In the genomic region with DNA sequence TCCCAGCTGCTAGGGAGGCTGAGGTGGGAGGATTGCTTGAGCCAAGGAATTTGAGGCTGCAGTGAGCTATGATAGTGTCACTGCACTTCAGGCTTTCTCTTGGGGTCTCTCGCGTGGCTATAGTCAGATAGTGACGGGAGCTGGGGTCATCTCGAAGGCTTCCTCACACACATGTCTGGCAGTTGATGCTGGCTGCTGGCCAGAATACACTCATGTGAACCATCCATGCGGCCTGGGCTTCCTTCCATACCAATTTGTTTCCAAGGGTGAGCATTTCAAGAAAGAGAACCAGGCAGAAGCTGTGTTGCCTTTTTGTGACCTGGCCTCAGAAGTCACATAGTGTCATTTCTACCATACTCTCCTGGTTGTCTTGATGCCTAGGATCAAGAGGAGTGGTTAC, we compare ENCODE assay signal across 24 cellular contexts. TPM values are rescaled to one million over a fixed set of nuclear protein-coding genes. Genes with fewer than 3 reads are reported as not detected.
"Had no signal": no experiment of that assay in that cellular context is flagged by ENCODE, and none has a peak within 500 bp of the region (broad histone marks: within the 10 kb centered on the region; RNA-seq: fewer than 3 reads in every experiment).

No MANE protein-coding gene starts in this region.

- H3K27ac ChIP-seq: adrenal gland, cardiac muscle cell, foreskin keratinocyte, skin epidermis, tibial nerve, uterus had no signal

- H3K9me3 ChIP-seq: adrenal gland, uterus had no signal

- H3K27me3 ChIP-seq: cardiac muscle cell had no signal

- H3K4me1 ChIP-seq: adrenal gland, foreskin keratinocyte, tibial nerve, uterus had no signal

- DNase-seq: activated B cell treated with CpG ODN at 0.5 μM for 24 hours; activated CD4-positive, alpha-beta T cell treated with anti-CD3 and anti-CD28 coated beads for 48 hours; activated CD8-positive, alpha-beta memory T cell treated with anti-CD3 and anti-CD28 coated beads, Interleukin-2, amount 50 U/mL, for 4 hours; activated CD8-positive, alpha-beta T cell treated with anti-CD3 and anti-CD28 coated beads, Interleukin-2, amount 10 ng/mL, durations not matched to agents 7 days and 5 days; activated effector memory CD4-positive, alpha-beta T cell treated with anti-CD3 and anti-CD28 coated beads, Interleukin-2, amount 50 U/mL, for 16 hours; activated T-cell treated with anti-CD3 and anti-CD28 coated beads, Interleukin-2, amount 50 U/mL, for 48 hours; adrenal gland; erythroblast; foreskin keratinocyte; head of caudate nucleus; left cardiac atrium; nephron progenitor cell; stimulated activated CD4-positive, alpha-beta T cell treated with anti-CD3 and anti-CD28 coated beads, Interleukin-15, amount 100 ng/mL, for 24 hours; stimulated activated CD4-positive, alpha-beta T cell treated with anti-CD3 and anti-CD28 coated beads, Interleukin-4, amount 100 ng/mL, for 1 hour; stimulated activated naive B cell treated with anti-CD40 and anti-IgM and Interleukin-4, amounts not matched to agents 10 μg/mL and 1 μg/mL and 100 μg/mL, for 72 hours; uterus had no signal

- H3K4me3 ChIP-seq: adrenal gland, cardiac muscle cell, lung, skin epidermis, tibial nerve, uterus had no signal

- ATAC-seq: activated CD8-positive, alpha-beta T cell treated with anti-CD3 and anti-CD28 coated beads, Interleukin-2, amount 10 ng/mL, durations not matched to agents 7 days and 5 days; foreskin keratinocyte; left cardiac atrium; stimulated activated naive B cell treated with anti-CD40 and anti-IgM and Interleukin-4, amounts not matched to agents 10 μg/mL and 1 μg/mL and 100 μg/mL, for 72 hours had no signal

- H3K36me3 ChIP-seq: adrenal gland, cardiac muscle cell, tibial nerve, uterus had no signal

RNA-seq across cellular contexts. Expression of a gene that starts 26.5 kb away (rescaled TPM):
- total RNA-seq: activated B cell treated with CpG ODN at 0.5 μM for 24 hours; activated CD8-positive, alpha-beta T cell treated with anti-CD3 and anti-CD28 coated beads, Interleukin-2, amount 10 ng/mL, durations not matched to agents 7 days and 5 days; adrenal gland; cardiac muscle cell; foreskin keratinocyte; left cardiac atrium; lung; mesothelial cell of epicardium; omental fat pad; pulmonary artery endothelial cell; T-helper 2 cell treated with Interferon-gamma antibody and Interleukin-4, amounts not matched to agents 100 ng/mL and 5 ng/mL, for 36 hours; tibial nerve; uterus had no signal
- polyA plus RNA-seq: adrenal gland, cardiac muscle cell, foreskin keratinocyte, lung had no signal
